24 cellular contexts compared by ENCODE assay signal in the genomic region with DNA sequence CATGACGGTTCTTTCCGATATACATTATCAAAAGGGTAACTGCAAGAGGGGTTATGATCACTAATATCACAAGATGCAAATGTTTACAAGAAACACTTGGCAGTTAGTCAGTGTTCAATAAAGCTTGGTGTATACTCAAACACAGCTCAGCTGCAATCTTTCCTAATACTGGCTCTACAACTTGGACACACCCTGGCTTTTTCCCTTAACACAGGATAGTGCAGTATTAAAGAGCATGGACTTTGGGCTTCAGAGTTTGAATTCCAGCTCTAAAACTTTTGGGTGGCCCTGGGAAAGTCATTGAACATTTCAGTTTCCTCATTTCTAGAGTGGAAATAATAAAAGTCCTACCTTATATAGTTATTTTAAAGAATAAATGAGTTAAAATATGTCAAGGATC.
"Had no signal": no experiment of that assay in that cellular context is flagged by ENCODE, and none has a peak within 500 bp of the region (broad histone marks: within the 10 kb centered on the region; RNA-seq: fewer than 3 reads in every experiment).

No MANE protein-coding gene starts in this region.

- H3K27ac ChIP-seq: SK-N-MC, VCaP had no signal

- H3K9me3 ChIP-seq: MG63 had no signal

- ATAC-seq: activated T-helper 17 cell treated with anti-CD3 and anti-CD28 coated beads, Interleukin-2, amount 50 U/mL, for 72 hours; T-cell had no signal

- H3K27me3 ChIP-seq: MG63 had no signal

- DNase-seq: activated CD4-positive, alpha-beta memory T cell treated with anti-CD3 and anti-CD28 coated beads for 36 hours; activated CD4-positive, alpha-beta T cell treated with anti-CD3 and anti-CD28 coated beads, Interleukin-2, amount 10 ng/mL, durations not matched to agents 7 days and 5 days; activated CD4-positive, CD25-positive, alpha-beta regulatory T cell; activated gamma-delta T cell; activated naive CD4-positive, alpha-beta T cell treated with anti-CD3 and anti-CD28 coated beads for 36 hours; activated T-cell treated with anti-CD3 and anti-CD28 coated beads for 4 hours; activated T-cell treated with anti-CD3 and anti-CD28 coated beads, Interleukin-2, amount 50 U/mL, for 48 hours; amygdala; MG63; MV-4-11; NCI-H1105; NCI-H1436; NCI-H1694 treated with DMSO at 0.1 percent for 48 hours; NCI-H2029 treated with DMSO at 0.1 percent for 48 hours; NCI-H345; NCI-H510A; NCI-H526 treated with DMSO at 0.1 percent for 48 hours; NCI-H82; SIG-M5; T-cell; T-helper 2 cell had no signal

- H3K4me3 ChIP-seq: MG63, SK-N-MC had no signal
